ENCODE assay signal across 8 cellular contexts in genomic region chr16:75647138-75647491, GRCh38. TPM values are rescaled to one million over a fixed set of nuclear protein-coding genes. Genes with fewer than 3 reads are reported as not detected.
A peak's percentile ranks its signal among the peaks of the same experiment; 100 is the strongest.
DNase-seq lines count a peak whose midpoint lies in the region; ATAC-seq and TF ChIP-seq lines count a peak whose summit lies in the region.

No MANE protein-coding gene starts in this region.

- H3K4me1 ChIP-seq in GM23338 (ENCODE audit: insufficient read depth) (peaks cover 20% of the 10 kb centered on the region), endodermal cell (ENCODE audit: control insufficient read depth, insufficient read depth, low read length) (no peaks in the 10 kb centered on the region)

- H3K4me3 ChIP-seq in GM06990 (replicated peaks; ENCODE audit: low read depth, low read length), result peak overlapping the region; percentile 93
- H3K4me3 ChIP-seq in GM23338, result peak overlapping the region; percentile 88
- H3K4me3 ChIP-seq in NB4 (ENCODE audit: low read depth, low read length), result peak overlapping the region; percentile 97
- peak overlapping the region; percentile 97 for H3K4me3 ChIP-seq in endodermal cell (ENCODE audit: low read length)
- peak overlapping the region; percentile 87 for H3K4me3 ChIP-seq in neural cell (ENCODE audit: low read length)

- TF ChIP-seq POLR2A in NB4 (IDR thresholded peaks at IDR 0.05; ENCODE audit: extremely low read depth, insufficient read length), result no peak

- no peaks in the 10 kb centered on the region for H3K9me3 Mint-ChIP-seq in GM23338
- no peaks in the 10 kb centered on the region for H3K9me3 Mint-ChIP-seq in endodermal cell

- DNase-seq in GM06990 (ENCODE audit: extremely low read depth, insufficient read length) (no peak), GM23338 (ENCODE audit: low spot score) (no peak), NB4 (ENCODE audit: low read depth) (no peak), endodermal cell (no peak), ureter (ENCODE audit: low spot score) (no peak), putamen (ENCODE audit: low spot score) (no peak), OCI-M2 (lab: John Stamatoyannopoulos, UW; ENCODE audit: unreplicated experiment) (no peak)

- no peak for TF ChIP-seq EP300 in neural cell (conservative IDR thresholded peaks at IDR 0.05; ENCODE audit: poor library complexity, severe bottlenecking)

- TF ChIP-seq CTCF in GM06990 (IDR thresholded peaks at IDR 0.05; ENCODE audit: insufficient read depth, low read length, poor library complexity, severe bottlenecking) (no peak), GM23338 (conservative IDR thresholded peaks at IDR 0.05; ENCODE audit: low read depth in 2 of 2) (no peak), NB4 (IDR thresholded peaks at IDR 0.05; ENCODE audit: low read depth, low read length) (no peak), endodermal cell (conservative IDR thresholded peaks at IDR 0.05) (no peak), neural cell (IDR thresholded peaks at IDR 0.05; ENCODE audit: poor library complexity, severe bottlenecking) (no peak)

- no peaks in the 10 kb centered on the region for H3K9me3 ChIP-seq in endodermal cell (ENCODE audit: control insufficient read depth, low read length)
- H3K9me3 ChIP-seq in neural cell (ENCODE audit: low read length), result no peaks in the 10 kb centered on the region

- H4K20me1 ChIP-seq in GM23338 (replicated peaks; ENCODE audit: insufficient read depth) (peaks cover 37% of the 10 kb centered on the region), neural cell (ENCODE audit: insufficient read depth) (peaks cover 17% of the 10 kb centered on the region)

- H3K27ac ChIP-seq in GM23338 (ENCODE audit: low read depth), result peak overlapping the region; percentile 71; the same call in 1 of the 2 replicates
- H3K27ac ChIP-seq in endodermal cell (ENCODE audit: low read depth, low read length), result peak overlapping the region; percentile 62
- peak overlapping the region; percentile 99 for H3K27ac ChIP-seq in neural cell (ENCODE audit: low read length)

- H3K27me3 Mint-ChIP-seq in GM23338 (ENCODE audit: insufficient read depth, low read depth, poor library complexity), result peaks cover 5% of the 10 kb centered on the region
- H3K27me3 Mint-ChIP-seq in endodermal cell (ENCODE audit: insufficient read depth), result no peaks in the 10 kb centered on the region

- H3K79me2 ChIP-seq in GM23338 (replicated peaks; ENCODE audit: insufficient read depth) (peaks cover 87% of the 10 kb centered on the region), neural cell (replicated peaks; ENCODE audit: insufficient read depth, low read length) (peaks cover 75% of the 10 kb centered on the region)

- no peak for TF ChIP-seq RAD21 in neural cell (conservative IDR thresholded peaks at IDR 0.05)

- WGBS in endodermal cell (ENCODE audit: insufficient coverage in 1 of 2, insufficient read length in 1 of 2), 2 experiments, result 0 to 3% methylated on average over 6 to 17 of the region's 17 CpGs

- H3K9me2 ChIP-seq in GM23338 (ENCODE audit: insufficient read depth) (no peaks in the 10 kb centered on the region), neural cell (ENCODE audit: insufficient read depth, low read length) (no peaks in the 10 kb centered on the region)

- H3K36me3 ChIP-seq in GM06990 (ENCODE audit: control insufficient read depth, insufficient read depth, low read length) (peaks cover 10% of the 10 kb centered on the region), GM23338 (ENCODE audit: insufficient read depth) (peaks cover 29% of the 10 kb centered on the region), endodermal cell (ENCODE audit: control insufficient read depth, insufficient read depth, low read length) (peaks cover 43% of the 10 kb centered on the region), neural cell (ENCODE audit: insufficient read depth, low read length) (no peaks in the 10 kb centered on the region)

- H3F3A ChIP-seq in GM23338 (replicated peaks; ENCODE audit: low read depth) (peaks cover 6% of the 10 kb centered on the region; the same call in 1 of the 2 replicates), neural cell (ENCODE audit: insufficient read depth, low read length, poor library complexity, severe bottlenecking) (peaks cover 3% of the 10 kb centered on the region)

- H3K27me3 ChIP-seq in GM06990 (replicated peaks; ENCODE audit: control insufficient read depth, insufficient read depth, low read length) (no peaks in the 10 kb centered on the region), GM23338 (ENCODE audit: insufficient read depth) (no peaks in the 10 kb centered on the region), endodermal cell (ENCODE audit: control insufficient read depth, insufficient read depth, low read length, poor library complexity, severe bottlenecking) (no peaks in the 10 kb centered on the region), neural cell (ENCODE audit: insufficient read depth, low read depth, low read length) (no peaks in the 10 kb centered on the region)

- H3K27ac Mint-ChIP-seq in GM23338 (peak overlapping the region; percentile 97), endodermal cell (peak overlapping the region; percentile 96)

- H3K36me3 Mint-ChIP-seq in GM23338 (ENCODE audit: low read depth), result peaks cover 33% of the 10 kb centered on the region
- H3K36me3 Mint-ChIP-seq in endodermal cell (ENCODE audit: low read depth), result peaks cover 35% of the 10 kb centered on the region

- peak; percentile 29 for ATAC-seq in GM23338

- H3K4me1 Mint-ChIP-seq in GM23338, result peaks cover 24% of the 10 kb centered on the region
- peaks cover 20% of the 10 kb centered on the region for H3K4me1 Mint-ChIP-seq in endodermal cell

- peak overlapping the region; percentile 90 for H3K9ac ChIP-seq in endodermal cell (ENCODE audit: extremely low read depth, low read length, poor library complexity, severe bottlenecking)
- peak overlapping the region; percentile 99 for H3K9ac ChIP-seq in neural cell (ENCODE audit: low read length)

- H2AFZ ChIP-seq in GM23338 (peak overlapping the region; percentile 82), neural cell (ENCODE audit: low read depth, low read length) (peak overlapping the region; percentile 37)

- H3K4me3 Mint-ChIP-seq in GM23338, result peak overlapping the region; percentile 87
- H3K4me3 Mint-ChIP-seq in endodermal cell, result peak overlapping the region; percentile 98

- peak overlapping the region; percentile 91 for H3K4me2 ChIP-seq in GM23338
- peak overlapping the region; percentile 70 for H3K4me2 ChIP-seq in neural cell (ENCODE audit: low read length)

TF ChIP-seq in GM23338, 12 proteins besides CTCF, POLR2A, EP300 and RAD21 (continues in another document):
- no peak for TF ChIP-seq CREB1 (CRISPR knock-in tag; IDR thresholded peaks at IDR 0.05; ENCODE audit: low read depth)
- no peak for TF ChIP-seq EZH2phosphoT487 (IDR thresholded peaks at IDR 0.05; ENCODE audit: unreplicated experiment)
- TF ChIP-seq NANOG (IDR thresholded peaks at IDR 0.05; ENCODE audit: borderline replicate concordance), result no peak
- no peak for TF ChIP-seq ZNF331 (CRISPR knock-in tag; IDR thresholded peaks at IDR 0.05; ENCODE audit: low read depth)
- TF ChIP-seq POLR2AphosphoS5 (IDR thresholded peaks at IDR 0.05; ENCODE audit: low read depth), result no peak

TF ChIP-seq in neural cell, 6 proteins besides CTCF, POLR2A, EP300 and RAD21:
- TF ChIP-seq POLR2AphosphoS5 (IDR thresholded peaks at IDR 0.05), result no peak

RNA-seq across cellular contexts. Expression of gene KARS1, which starts 0.3 kb away (rescaled TPM):
- total RNA-seq in GM23338 (2014; rRNA removed; shearing (Covaris generic)), result 216 and 220 TPM in 2 replicates
- 229 and 243 TPM in 2 replicates for polyA plus RNA-seq in GM23338 (2016; fragmentation: Nextera tagmentation; extraction: Ambion mirVana)
- 100 to 1,000 TPM; 141 to 168 TPM for total RNA-seq in endodermal cell
- polyA plus RNA-seq in endodermal cell (2013, experiment 1 of 2), result 148 TPM
- polyA plus RNA-seq in endodermal cell (2013, experiment 2 of 2), result 138 TPM
- polyA plus RNA-seq in neural cell, result 151 and 159 TPM in 2 replicates
- 132 and 135 TPM in 2 replicates for polyA minus RNA-seq in neural cell
- 129 TPM for total RNA-seq in ureter

RNA-seq across cellular contexts. Expression of gene TERF2IP, which starts 0.5 kb away (rescaled TPM):
- total RNA-seq in GM23338 (2014; rRNA removed; shearing (Covaris generic)), result 12.0 and 14.9 TPM in 2 replicates
- 18.0 and 19.5 TPM in 2 replicates for polyA plus RNA-seq in GM23338 (2016; fragmentation: Nextera tagmentation; extraction: Ambion mirVana)
- 10 to 100 TPM; 20.0 to 23.4 TPM for total RNA-seq in endodermal cell
- polyA plus RNA-seq in endodermal cell (2013, experiment 1 of 2), result 60.8 TPM
- polyA plus RNA-seq in endodermal cell (2013, experiment 2 of 2), result 51.0 TPM
- 706 and 752 TPM in 2 replicates for polyA plus RNA-seq in neural cell
- polyA minus RNA-seq in neural cell, result 357 and 391 TPM in 2 replicates
- 47.1 TPM for total RNA-seq in ureter

RNA-seq across cellular contexts. Expression of gene ADAT1, which starts 24.0 kb away (rescaled TPM):
- 49.4 and 53.6 TPM in 2 replicates for total RNA-seq in GM23338 (2014; rRNA removed; shearing (Covaris generic))
- 17.4 and 18.5 TPM in 2 replicates for polyA plus RNA-seq in GM23338 (2016; fragmentation: Nextera tagmentation; extraction: Ambion mirVana)
- 10 to 100 TPM; 50.1 to 54.9 TPM for total RNA-seq in endodermal cell
- polyA plus RNA-seq in endodermal cell (2013, experiment 1 of 2), result 43.4 TPM
- 41.1 TPM for polyA plus RNA-seq in endodermal cell (2013, experiment 2 of 2)
- 62.8 and 64.5 TPM in 2 replicates for polyA plus RNA-seq in neural cell
- polyA minus RNA-seq in neural cell, result 172 and 179 TPM in 2 replicates
- total RNA-seq in ureter, result 87.1 TPM

RNA-seq across cellular contexts. Expression of gene CPHXL2, which starts 29.7 kb away (rescaled TPM):
- total RNA-seq in GM23338 (2014; rRNA removed; shearing (Covaris generic)), result not detected in 2 replicates
- not detected in 2 replicates for polyA plus RNA-seq in GM23338 (2016; fragmentation: Nextera tagmentation; extraction: Ambion mirVana)
- not detected for total RNA-seq in endodermal cell
- polyA plus RNA-seq in endodermal cell (2013, experiment 1 of 2), result not detected
- not detected for polyA plus RNA-seq in endodermal cell (2013, experiment 2 of 2)
- polyA plus RNA-seq in neural cell, result not detected in 2 replicates
- polyA minus RNA-seq in neural cell, result not detected in 2 replicates
- total RNA-seq in ureter, result not detected

RNA-seq across cellular contexts. Expression of gene DUXB, which starts 54.1 kb away (rescaled TPM):
- not detected in 2 replicates for total RNA-seq in GM23338 (2014; rRNA removed; shearing (Covaris generic))
- polyA plus RNA-seq in GM23338 (2016; fragmentation: Nextera tagmentation; extraction: Ambion mirVana), result not detected in 2 replicates
- not detected for total RNA-seq in endodermal cell
- polyA plus RNA-seq in endodermal cell (2013, experiment 1 of 2), result not detected
- not detected for polyA plus RNA-seq in endodermal cell (2013, experiment 2 of 2)
- polyA plus RNA-seq in neural cell, result not detected in 2 replicates
- not detected in 2 replicates for polyA minus RNA-seq in neural cell
- not detected for total RNA-seq in ureter
